11 cellular contexts compared by ENCODE assay signal in the genomic region with DNA sequence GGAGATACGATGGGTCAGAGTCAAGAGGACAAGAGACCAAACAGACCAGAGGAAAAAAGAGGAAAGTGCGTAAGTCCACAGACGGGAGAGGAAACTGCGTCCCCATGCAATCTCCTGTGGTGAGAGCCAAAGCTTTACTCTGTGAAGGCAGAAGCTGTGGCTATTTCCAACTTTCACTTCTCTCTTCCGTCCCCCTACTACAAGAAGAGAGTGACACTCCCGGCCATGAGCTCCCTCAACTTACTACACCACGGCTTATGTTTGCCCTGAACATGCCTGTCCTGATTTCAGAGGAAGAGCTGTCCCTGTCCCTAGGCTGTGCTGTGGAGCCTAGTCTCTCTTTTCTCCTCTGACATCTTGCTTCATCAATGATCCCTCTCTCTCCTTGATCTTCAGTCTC. TPM values are rescaled to one million over a fixed set of nuclear protein-coding genes. Genes with fewer than 3 reads are reported as not detected.
DNase-seq lines count a peak whose midpoint lies in the region; ATAC-seq, FAIRE-seq and TF ChIP-seq lines count a peak whose summit lies in the region.
"Had no signal": no experiment of that assay in that cellular context is flagged by ENCODE, and none has a peak within 500 bp of the region (broad histone marks: within the 10 kb centered on the region; RNA-seq: fewer than 3 reads in every experiment).

No MANE protein-coding gene starts in this region.

- CTCF ChIA-PET in CD4-positive, alpha-beta T cell (lab: Charles Lee), result no interaction called here

- H3K9me3 Mint-ChIP-seq in CD4-positive, alpha-beta T cell, result no peaks in the 10 kb centered on the region
- H3K9me3 Mint-ChIP-seq: neural crest cell had no signal

- H3K4me3 ChIP-seq in keratinocyte (ENCODE audit: control insufficient read depth in 2 of 3, extremely low read depth in 1 of 3, insufficient read depth in 2 of 3, low read depth in 1 of 3, low read length in 3 of 3), result no peak overlapping the region
- H3K4me3 ChIP-seq: cardiac muscle cell had no signal

- H3K9ac ChIP-seq in keratinocyte (ENCODE audit: control insufficient read depth, extremely low read depth, insufficient read depth, low read length), result no peak overlapping the region

- H4K20me1 ChIP-seq in keratinocyte (ENCODE audit: control insufficient read depth, extremely low read depth, insufficient read depth, low read length), result no peaks in the 10 kb centered on the region

- peak; percentile 34 for ATAC-seq in CD4-positive, alpha-beta T cell (ENCODE audit: poor library complexity)
- peak; percentile 78 for ATAC-seq in GM21529 (IDR thresholded peaks at IDR 0.05; ENCODE audit: unreplicated experiment)

- no peaks in the 10 kb centered on the region for H3K27me3 ChIP-seq in CD4-positive, alpha-beta T cell (ENCODE audit: control insufficient read depth, insufficient read depth, low read length)
- H3K27me3 ChIP-seq in keratinocyte (ENCODE audit: control insufficient read depth, extremely low read depth, insufficient read depth, low read length), result no peaks in the 10 kb centered on the region
- H3K27me3 ChIP-seq: cardiac muscle cell had no signal

- no peak for DNase-seq in CD4-positive, alpha-beta T cell
- DNase-seq in Kasumi-1 (lab: John Stamatoyannopoulos, UW) (peak; percentile 53 to 57), keratinocyte (ENCODE audit: low read depth, low spot score) (no peak), mesenteric fat pad (ENCODE audit: low spot score) (no peak), NCI-H2227 treated with DMSO at 0.1 percent for 48 hours (lab: John Stamatoyannopoulos, UW) (no peak), COR-L47 (lab: John Stamatoyannopoulos, UW) (no peak)
- DNase-seq in activated CD4-positive, alpha-beta T cell treated with anti-CD3 and anti-CD28 coated beads, Interleukin-2, amount 50 U/mL, for 48 hours, result no peak

- H3K36me3 Mint-ChIP-seq in CD4-positive, alpha-beta T cell (ENCODE audit: low read depth), result no peaks in the 10 kb centered on the region

- peak overlapping the region; percentile 27 for H2AFZ ChIP-seq in keratinocyte (ENCODE audit: control insufficient read depth, low read length)

- no peak overlapping the region for H3K27ac Mint-ChIP-seq in CD4-positive, alpha-beta T cell

- peaks cover 6% of the 10 kb centered on the region for H3K4me1 ChIP-seq in keratinocyte (ENCODE audit: control insufficient read depth, extremely low read depth, insufficient read depth, low read length)

- no peak overlapping the region for H3K27ac ChIP-seq in CD4-positive, alpha-beta T cell (ENCODE audit: low read depth, low read length)
- H3K27ac ChIP-seq in keratinocyte (ENCODE audit: control insufficient read depth, insufficient read depth, low read length), result no peak overlapping the region
- H3K27ac ChIP-seq: cardiac muscle cell had no signal

- peaks cover 27% of the 10 kb centered on the region for H3K27me3 Mint-ChIP-seq in CD4-positive, alpha-beta T cell

- intact Hi-C loops in CD4-positive, alpha-beta T cell (cut with DNase I, micrococcal nuclease), result no loop called here

- H3K36me3 ChIP-seq in keratinocyte (ENCODE audit: control insufficient read depth in 2 of 2, extremely low read depth in 1 of 2, insufficient read depth in 2 of 2, low read length in 2 of 2), result no peaks in the 10 kb centered on the region
- H3K36me3 ChIP-seq: cardiac muscle cell had no signal

- H3K9me3 ChIP-seq in CD4-positive, alpha-beta T cell (ENCODE audit: control insufficient read depth, low read length), result no peaks in the 10 kb centered on the region
- H3K9me3 ChIP-seq in keratinocyte (ENCODE audit: control insufficient read depth, low read depth, low read length), result no peaks in the 10 kb centered on the region

- TF ChIP-seq CTCF in CD4-positive, alpha-beta T cell (IDR thresholded peaks at IDR 0.05), result no peak
- TF ChIP-seq CTCF in keratinocyte (optimal IDR thresholded peaks at IDR 0.05 in 1 of 3, IDR thresholded peaks at IDR 0.05 in 1 of 3, conservative IDR thresholded peaks at IDR 0.05 in 1 of 3; ENCODE audit: extremely low read depth in 1 of 3, insufficient read depth in 2 of 3, low read length in 3 of 3), result no peak

- dilution Hi-C loops in keratinocyte (cut with MboI; ENCODE audit: extremely low pct_ligation_motif_present, low sequenced_read_pairs), result no loop called here

- no peaks in the 10 kb centered on the region for H3K79me2 ChIP-seq in keratinocyte (ENCODE audit: control insufficient read depth, insufficient read depth, low read length)

- no peak overlapping the region for H3K4me2 ChIP-seq in keratinocyte (ENCODE audit: control insufficient read depth, extremely low read depth, insufficient read depth, low read depth, low read length)

- POLR2A ChIA-PET in CD4-positive, alpha-beta T cell (lab: Charles Lee), result interaction anchor here (1.2 kb wide), 1 partner anchor 11 kb away, joined by 4 read pairs; no protein-coding TSS in a partner anchor

- FAIRE-seq in keratinocyte (lab: Jason Lieb, UNC), result no peak
- FAIRE-seq: frontal cortex had no signal

- no peaks in the 10 kb centered on the region for H3K4me1 Mint-ChIP-seq in CD4-positive, alpha-beta T cell (ENCODE audit: low read depth)
- H3K4me1 Mint-ChIP-seq: neural crest cell had no signal

- no peaks in the 10 kb centered on the region for H3K9me1 ChIP-seq in keratinocyte (ENCODE audit: control insufficient read depth, extremely low read depth, insufficient read depth, low read length)

- no peak overlapping the region for H3K4me3 Mint-ChIP-seq in CD4-positive, alpha-beta T cell
- H3K4me3 Mint-ChIP-seq: neural crest cell had no signal

RNA-seq across cellular contexts. Expression of a gene that starts 11.5 kb away (rescaled TPM):
- total RNA-seq in CD4-positive, alpha-beta T cell, result 10 to 100 TPM; 49.6 to 55.1 TPM
- polyA plus RNA-seq in keratinocyte, result 88.1 to 188 TPM (median 149 TPM) in 3 replicates
- polyA plus RNA-seq in keratinocyte (2011; ENCODE audit: low read depth), result 211 TPM
- polyA plus RNA-seq in keratinocyte (2011; cell fraction: cytosol; rRNA removed), result 109 and 168 TPM in 2 replicates
- polyA plus RNA-seq in keratinocyte (2011; cell fraction: nucleus; rRNA removed), result 89.0 and 135 TPM in 2 replicates
- 54.9 and 119 TPM in 2 replicates for polyA plus RNA-seq in keratinocyte (2012; ENCODE audit: low replicate concordance)
- polyA minus RNA-seq in keratinocyte, result 45.5 to 159 TPM (median 106 TPM) in 3 replicates
- 59.5 TPM for polyA minus RNA-seq in keratinocyte (2011; cell fraction: cytosol; rRNA and poly(A)+ RNA removed)
- polyA minus RNA-seq in keratinocyte (2011; cell fraction: nucleus; rRNA and poly(A)+ RNA removed), result 41.7 and 97.0 TPM in 2 replicates
- 150 TPM for total RNA-seq in mesenteric fat pad

Comparison
In these comparisons a context has a peak if more than half of its experiments do, and no peak if none do; other contexts are left out.
1. DNase-seq: peak in Kasumi-1 (2 of 2); none in CD4-positive, alpha-beta T cell (0 of 10), keratinocyte (single experiment), mesenteric fat pad (single experiment), activated CD4-positive, alpha-beta T cell treated with anti-CD3 and anti-CD28 coated beads, Interleukin-2, amount 50 U/mL, for 48 hours (0 of 2), NCI-H2227 treated with DMSO at 0.1 percent for 48 hours (single experiment) and COR-L47 (single experiment).